Comparison of ENCODE assay signal across 12 cellular contexts in genomic region chr5:145587308-145588071, GRCh38.
A peak's percentile ranks its signal among the peaks of the same experiment; 100 is the strongest.
DNase-seq lines count a peak whose midpoint lies in the region; ATAC-seq and TF ChIP-seq lines count a peak whose summit lies in the region.
"Had no signal": no experiment of that assay in that cellular context is flagged by ENCODE, and none has a peak within 500 bp of the region (broad histone marks: within the 10 kb centered on the region; RNA-seq: fewer than 3 reads in every experiment).

No MANE protein-coding gene starts in this region.

- no peaks in the 10 kb centered on the region for H3K27me3 Mint-ChIP-seq in MCF 10A (ENCODE audit: insufficient read depth, unreplicated experiment)
- no peaks in the 10 kb centered on the region for H3K27me3 Mint-ChIP-seq in stimulated activated naive B cell treated with anti-CD40 and anti-IgM and Interleukin-4, amounts not matched to agents 10 μg/mL and 1 μg/mL and 100 μg/mL, for 72 hours

- H4K20me1 ChIP-seq in SK-N-SH (ENCODE audit: insufficient read depth) = no peaks in the 10 kb centered on the region

- peak overlapping the region; percentile 47 for H3K4me2 ChIP-seq in SK-N-SH

- H3K36me3 ChIP-seq in breast epithelium (no peaks in the 10 kb centered on the region), SK-N-SH (replicated peaks in 1 of 2; ENCODE audit: control insufficient read depth in 1 of 2, insufficient read depth in 2 of 2, low read length in 1 of 2) (no peaks in the 10 kb centered on the region)

- no peak overlapping the region for H3K27ac Mint-ChIP-seq in MCF 10A (ENCODE audit: low read depth, unreplicated experiment)
- H3K27ac Mint-ChIP-seq in stimulated activated naive B cell treated with anti-CD40 and anti-IgM and Interleukin-4, amounts not matched to agents 10 μg/mL and 1 μg/mL and 100 μg/mL, for 72 hours = no peak overlapping the region

- H3K9me3 Mint-ChIP-seq in MCF 10A (ENCODE audit: unreplicated experiment) = peaks cover under 1% of the 10 kb centered on the region
- H3K9me3 Mint-ChIP-seq in stimulated activated naive B cell treated with anti-CD40 and anti-IgM and Interleukin-4, amounts not matched to agents 10 μg/mL and 1 μg/mL and 100 μg/mL, for 72 hours = peaks cover 6 to 7% of the 10 kb centered on the region in 2 donors

- CTCF ChIA-PET in MCF 10A (lab: Yijun Ruan, JAX) = interaction anchor here (0.7 kb wide), 2 partner anchors 238 to 886 kb away, joined by 3 read pairs; no protein-coding TSS in a partner anchor
- CTCF ChIA-PET in SK-N-SH (lab: Yijun Ruan, JAX) = interaction anchor here (1.4 kb wide), 1 partner anchor 11 kb away, joined by 3 read pairs; no protein-coding TSS in a partner anchor

- no TSS peak for BruUV-seq in MCF 10A (replicated peaks; lab: Mats Ljungman, UMichigan)

- H3K27ac ChIP-seq in breast epithelium = no peak overlapping the region
- H3K27ac ChIP-seq in SK-N-SH (ENCODE audit: low read depth in 2 of 2, low read length in 1 of 2) = peak overlapping the region; percentile 66 to 76; a peak in 3 of 4 replicates
- no peak overlapping the region for H3K27ac ChIP-seq in dorsolateral prefrontal cortex
- H3K27ac ChIP-seq: body of pancreas, VCaP had no signal

- no peaks in the 10 kb centered on the region for H3K79me2 ChIP-seq in SK-N-SH (ENCODE audit: insufficient read depth)

- no peak overlapping the region for H3K9ac ChIP-seq in SK-N-SH

- H3F3A ChIP-seq in SK-N-SH (replicated peaks; ENCODE audit: insufficient read depth) = peaks cover 19% of the 10 kb centered on the region

- ATAC-seq in stimulated activated naive B cell treated with anti-CD40 and anti-IgM and Interleukin-4, amounts not matched to agents 10 μg/mL and 1 μg/mL and 100 μg/mL, for 72 hours (replicated peaks) = peak; percentile 33 to 47
- ATAC-seq: body of pancreas had no signal

- TF ChIP-seq RAD21 in SK-N-SH (IDR thresholded peaks at IDR 0.05; ENCODE audit: low read length) = no peak

- H3K9me2 ChIP-seq in SK-N-SH = no peaks in the 10 kb centered on the region

- peak in 1 of 2 experiments; percentile 97; a peak in 2 of 4 replicates for TF ChIP-seq EP300 in SK-N-SH (IDR thresholded peaks at IDR 0.05; ENCODE audit: borderline replicate concordance in 1 of 2, low read depth in 1 of 2, low read length in 1 of 2)

- POLR2A ChIA-PET in MCF 10A (lab: Yijun Ruan, JAX) (interaction anchor here (0.9 kb wide), 1 partner anchor 9 kb away, joined by 4 read pairs; no protein-coding TSS in a partner anchor), SK-N-SH (lab: Yijun Ruan, JAX) (no interaction called here)

- no peaks in the 10 kb centered on the region for H3K4me1 ChIP-seq in breast epithelium
- H3K4me1 ChIP-seq in SK-N-SH (ENCODE audit: control insufficient read depth in 1 of 2, insufficient read depth in 2 of 2, low read depth in 1 of 2, low read length in 1 of 2) = peaks cover 5 to 30% of the 10 kb centered on the region in 2 experiments
- H3K4me1 ChIP-seq: body of pancreas had no signal

- no peak overlapping the region for H3K4me3 Mint-ChIP-seq in MCF 10A (ENCODE audit: unreplicated experiment)
- H3K4me3 Mint-ChIP-seq in stimulated activated naive B cell treated with anti-CD40 and anti-IgM and Interleukin-4, amounts not matched to agents 10 μg/mL and 1 μg/mL and 100 μg/mL, for 72 hours = no peak overlapping the region

- no peak overlapping the region for H3K4me3 ChIP-seq in breast epithelium
- no peak overlapping the region for H3K4me3 ChIP-seq in SK-N-SH (ENCODE audit: low read depth in 2 of 2, low read length in 1 of 2)
- no peak overlapping the region for H3K4me3 ChIP-seq in fibroblast of the aortic adventitia (ENCODE audit: low read depth, low read length)
- H3K4me3 ChIP-seq in dorsolateral prefrontal cortex = no peak overlapping the region
- H3K4me3 ChIP-seq: body of pancreas had no signal

- H3K36me3 Mint-ChIP-seq in MCF 10A (ENCODE audit: insufficient read depth, unreplicated experiment) = no peaks in the 10 kb centered on the region
- no peaks in the 10 kb centered on the region for H3K36me3 Mint-ChIP-seq in stimulated activated naive B cell treated with anti-CD40 and anti-IgM and Interleukin-4, amounts not matched to agents 10 μg/mL and 1 μg/mL and 100 μg/mL, for 72 hours

- H3K27me3 ChIP-seq in breast epithelium (no peaks in the 10 kb centered on the region), SK-N-SH (ENCODE audit: insufficient read depth) (no peaks in the 10 kb centered on the region), dorsolateral prefrontal cortex (peaks cover 0 to 2% (median 0%) of the 10 kb centered on the region in 45 donors)
- H3K27me3 ChIP-seq: body of pancreas had no signal

- peaks cover 0 to 10% of the 10 kb centered on the region in 2 donors for H3K9me3 ChIP-seq in breast epithelium
- no peaks in the 10 kb centered on the region for H3K9me3 ChIP-seq in SK-N-SH
- H3K9me3 ChIP-seq: body of pancreas had no signal

- no peak for TF ChIP-seq POLR2A in breast epithelium (IDR thresholded peaks at IDR 0.05)

- DNase-seq in MCF 10A (ENCODE audit: unreplicated experiment) (peak; percentile 62), breast epithelium (ENCODE audit: low spot score in 2 of 2) (no peak), SK-N-SH (no peak), fibroblast of the aortic adventitia (ENCODE audit: low read depth) (peak; percentile 94), posterior cingulate gyrus (no peak), NCI-H2171 treated with DMSO at 0.1 percent for 48 hours (lab: John Stamatoyannopoulos, UW) (no peak), dorsolateral prefrontal cortex (no peak)
- peak; percentile 0 for DNase-seq in stimulated activated naive B cell treated with anti-CD40 and anti-IgM and Interleukin-4, amounts not matched to agents 10 μg/mL and 1 μg/mL and 100 μg/mL, for 72 hours
- DNase-seq: C1 segment of cervical spinal cord, occipital lobe had no signal

- H2AFZ ChIP-seq in SK-N-SH (ENCODE audit: low read depth) = peak overlapping the region; percentile 31; the same call in 1 of the 2 replicates

- WGBS in SK-N-SH (ENCODE audit: low lambda C conversion rate) = 55% methylated on average over 6 of the region's 6 CpGs

- peaks cover 18% of the 10 kb centered on the region for H3K4me1 Mint-ChIP-seq in MCF 10A (ENCODE audit: insufficient read depth, unreplicated experiment)
- no peaks in the 10 kb centered on the region for H3K4me1 Mint-ChIP-seq in stimulated activated naive B cell treated with anti-CD40 and anti-IgM and Interleukin-4, amounts not matched to agents 10 μg/mL and 1 μg/mL and 100 μg/mL, for 72 hours

- no peak for TF ChIP-seq CTCF in MCF 10A (IDR thresholded peaks at IDR 0.05; ENCODE audit: unreplicated experiment)
- TF ChIP-seq CTCF in breast epithelium (IDR thresholded peaks at IDR 0.05) = no peak
- TF ChIP-seq CTCF in SK-N-SH (IDR thresholded peaks at IDR 0.05) = no peak
- peak; percentile 13 for TF ChIP-seq CTCF in fibroblast of the aortic adventitia (IDR thresholded peaks at IDR 0.05; ENCODE audit: insufficient read depth, low read length)
- TF ChIP-seq CTCF in dorsolateral prefrontal cortex (IDR thresholded peaks at IDR 0.05 in 54 of 56, conservative IDR thresholded peaks at IDR 0.05 in 2 of 56; ENCODE audit: low read depth in 1 of 56, partially characterized antibody in 56 of 56) = no peak

- intact Hi-C loops in MCF 10A (cut with micrococcal nuclease) = no loop called here
- intact Hi-C loops in breast epithelium (cut with DNase I; ENCODE audit: low total_unique reads) = no loop called here
- intact Hi-C loops in posterior cingulate gyrus (cut with DNase I) = no loop called here
- intact Hi-C loops in dorsolateral prefrontal cortex (cut with DNase I) = no loop called here

TF ChIP-seq in SK-N-SH, 30 proteins besides CTCF, POLR2A, EP300 and RAD21 (continues in another document):
- TF ChIP-seq TCF12 (IDR thresholded peaks at IDR 0.05) (peak; percentile 96), RXRA (IDR thresholded peaks at IDR 0.05; ENCODE audit: borderline replicate concordance, low read depth) (peak; percentile 63; the same call in 1 of the 2 replicates), FOSL2 (IDR thresholded peaks at IDR 0.05; ENCODE audit: borderline replicate concordance, low read depth) (peak; percentile 99), SIN3A (IDR thresholded peaks at IDR 0.05; ENCODE audit: borderline replicate concordance, low read depth, low read length) (no peak), FOXM1 (IDR thresholded peaks at IDR 0.05; ENCODE audit: low read depth) (peak; percentile 74), JUND (IDR thresholded peaks at IDR 0.05) (peak; percentile 98), NFIC (IDR thresholded peaks at IDR 0.05; ENCODE audit: borderline replicate concordance) (peak; percentile 86), ELF1 (IDR thresholded peaks at IDR 0.05) (peak; percentile 44; the same call in 1 of the 2 replicates), POLR2AphosphoS5 (IDR thresholded peaks at IDR 0.05; ENCODE audit: low read depth, low read length) (peak; percentile 62; the same call in 1 of the 2 replicates), PBX3 (IDR thresholded peaks at IDR 0.05) (peak; percentile 91), MAX (IDR thresholded peaks at IDR 0.05; ENCODE audit: low read depth) (peak; percentile 70), MEF2A (IDR thresholded peaks at IDR 0.05; ENCODE audit: borderline replicate concordance, low read depth) (0 out of 2 replicates have a peak, but pooled peaks have one; percentile 29), SMC3 (IDR thresholded peaks at IDR 0.05; ENCODE audit: low read depth, low read length) (no peak)

Comparison
In these comparisons a context has a peak if more than half of its experiments do, and no peak if none do; other contexts are left out.
1. DNase-seq: peak in MCF 10A (single experiment), fibroblast of the aortic adventitia (single experiment) and stimulated activated naive B cell treated with anti-CD40 and anti-IgM and Interleukin-4, amounts not matched to agents 10 μg/mL and 1 μg/mL and 100 μg/mL, for 72 hours (single experiment); none in breast epithelium (0 of 2), SK-N-SH (single experiment), posterior cingulate gyrus (0 of 10), NCI-H2171 treated with DMSO at 0.1 percent for 48 hours (single experiment) and dorsolateral prefrontal cortex (0 of 10).
2. H3K27ac ChIP-seq: peak in SK-N-SH (2 of 2); none in breast epithelium (0 of 2) and dorsolateral prefrontal cortex (0 of 59).